In the genomic region with DNA sequence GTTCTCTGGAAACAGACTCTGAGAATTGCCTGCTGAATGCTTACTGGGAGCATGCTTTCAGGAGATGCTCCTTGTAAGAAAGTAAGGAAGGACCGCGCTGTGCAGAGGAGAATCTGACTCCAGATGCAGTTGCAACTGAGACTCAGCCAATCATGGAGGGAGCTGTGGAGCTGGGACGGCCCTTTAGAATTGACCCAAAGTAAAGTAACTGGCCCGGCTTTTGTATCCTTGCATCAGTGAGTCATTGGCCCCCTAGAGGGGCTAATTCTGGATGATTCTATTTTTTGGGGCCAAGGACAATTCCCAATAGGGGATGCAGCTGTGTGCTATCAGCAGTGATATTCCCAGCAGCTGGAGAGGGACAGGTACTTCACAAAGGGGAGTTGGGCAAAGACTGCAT, we compare ENCODE assay signal across 21 cellular contexts.
"Had no signal": no experiment of that assay in that cellular context is flagged by ENCODE, and none has a peak within 500 bp of the region (broad histone marks: within the 10 kb centered on the region; RNA-seq: fewer than 3 reads in every experiment).

No MANE protein-coding gene starts in this region.

- H3K9me3 Mint-ChIP-seq: activated B cell treated with CpG ODN at 0.5 μM for 24 hours; activated CD4-positive, alpha-beta T cell treated with anti-CD3 and anti-CD28 coated beads, Interleukin-2, amount 10 ng/mL, durations not matched to agents 24 days and 14 days; activated naive CD4-positive, alpha-beta T cell treated with anti-CD3 and anti-CD28 coated beads, Interleukin-2, amount 10 ng/mL, durations not matched to agents 7 days and 5 days; activated naive CD8-positive, alpha-beta T cell treated with anti-CD3 and anti-CD28 coated beads for 36 hours; activated T-cell treated with anti-CD3 and anti-CD28 coated beads, Interleukin-2, amount 50 U/mL, for 4 hours had no signal

- H3K27me3 ChIP-seq: brain microvascular endothelial cell, cardiac muscle cell had no signal

- H3K4me3 ChIP-seq: cardiac muscle cell had no signal

- H3K36me3 ChIP-seq: brain microvascular endothelial cell, cardiac muscle cell had no signal

- H3K27ac Mint-ChIP-seq: activated B cell treated with CpG ODN at 0.5 μM for 24 hours; activated CD4-positive, alpha-beta T cell treated with anti-CD3 and anti-CD28 coated beads, Interleukin-2, amount 10 ng/mL, durations not matched to agents 24 days and 14 days; activated CD8-positive, alpha-beta memory T cell treated with anti-CD3 and anti-CD28 coated beads, Interleukin-2, amount 10 ng/mL, durations not matched to agents 7 days and 5 days; activated naive CD4-positive, alpha-beta T cell treated with anti-CD3 and anti-CD28 coated beads, Interleukin-2, amount 10 ng/mL, durations not matched to agents 7 days and 5 days; activated naive CD8-positive, alpha-beta T cell treated with anti-CD3 and anti-CD28 coated beads for 36 hours; T-helper 17 cell had no signal

- DNase-seq: activated B cell treated with CpG ODN at 0.5 μM for 24 hours; activated CD4-positive, alpha-beta T cell treated with anti-CD3 and anti-CD28 coated beads for 1 hour; activated CD4-positive, alpha-beta T cell treated with anti-CD3 and anti-CD28 coated beads, Interleukin-2, amount 10 ng/mL, durations not matched to agents 24 days and 14 days; activated CD4-positive, alpha-beta T cell treated with anti-CD3 and anti-CD28 coated beads, Interleukin-2, amount 50 U/mL, for 48 hours; activated CD8-positive, alpha-beta memory T cell treated with anti-CD3 and anti-CD28 coated beads, Interleukin-2, amount 10 ng/mL, durations not matched to agents 7 days and 5 days; activated gamma-delta T cell; activated naive CD4-positive, alpha-beta T cell treated with anti-CD3 and anti-CD28 coated beads, Interleukin-2, amount 10 ng/mL, durations not matched to agents 7 days and 5 days; activated naive CD8-positive, alpha-beta T cell treated with anti-CD3 and anti-CD28 coated beads for 36 hours; activated T-cell treated with anti-CD3 and anti-CD28 coated beads, Interleukin-2, amount 50 U/mL, for 4 hours; brain microvascular endothelial cell; NCI-H1048; NCI-H146; NCI-H187 treated with DMSO at 0.1 percent for 48 hours; NCI-H2081 treated with DMSO at 0.1 percent for 48 hours; NCI-H226; NCI-H526; NCI-H82; SIG-M5; T-helper 17 cell; T-helper 9 cell had no signal

- H3K36me3 Mint-ChIP-seq: activated CD8-positive, alpha-beta memory T cell treated with anti-CD3 and anti-CD28 coated beads, Interleukin-2, amount 10 ng/mL, durations not matched to agents 7 days and 5 days; activated naive CD4-positive, alpha-beta T cell treated with anti-CD3 and anti-CD28 coated beads, Interleukin-2, amount 10 ng/mL, durations not matched to agents 7 days and 5 days; activated naive CD8-positive, alpha-beta T cell treated with anti-CD3 and anti-CD28 coated beads for 36 hours had no signal

- H3K4me3 Mint-ChIP-seq: activated B cell treated with CpG ODN at 0.5 μM for 24 hours; activated CD4-positive, alpha-beta T cell treated with anti-CD3 and anti-CD28 coated beads, Interleukin-2, amount 10 ng/mL, durations not matched to agents 24 days and 14 days; activated CD8-positive, alpha-beta memory T cell treated with anti-CD3 and anti-CD28 coated beads, Interleukin-2, amount 10 ng/mL, durations not matched to agents 7 days and 5 days; activated naive CD4-positive, alpha-beta T cell treated with anti-CD3 and anti-CD28 coated beads, Interleukin-2, amount 10 ng/mL, durations not matched to agents 7 days and 5 days; activated naive CD8-positive, alpha-beta T cell treated with anti-CD3 and anti-CD28 coated beads for 36 hours; activated T-cell treated with anti-CD3 and anti-CD28 coated beads, Interleukin-2, amount 50 U/mL, for 4 hours; T-helper 17 cell had no signal

- H3K27me3 Mint-ChIP-seq: activated B cell treated with CpG ODN at 0.5 μM for 24 hours; activated CD4-positive, alpha-beta T cell treated with anti-CD3 and anti-CD28 coated beads, Interleukin-2, amount 10 ng/mL, durations not matched to agents 24 days and 14 days; activated CD8-positive, alpha-beta memory T cell treated with anti-CD3 and anti-CD28 coated beads, Interleukin-2, amount 10 ng/mL, durations not matched to agents 7 days and 5 days; activated naive CD4-positive, alpha-beta T cell treated with anti-CD3 and anti-CD28 coated beads, Interleukin-2, amount 10 ng/mL, durations not matched to agents 7 days and 5 days; activated naive CD8-positive, alpha-beta T cell treated with anti-CD3 and anti-CD28 coated beads for 36 hours; T-helper 17 cell had no signal

- H3K27ac ChIP-seq: brain microvascular endothelial cell, cardiac muscle cell had no signal
